In the genomic region with DNA sequence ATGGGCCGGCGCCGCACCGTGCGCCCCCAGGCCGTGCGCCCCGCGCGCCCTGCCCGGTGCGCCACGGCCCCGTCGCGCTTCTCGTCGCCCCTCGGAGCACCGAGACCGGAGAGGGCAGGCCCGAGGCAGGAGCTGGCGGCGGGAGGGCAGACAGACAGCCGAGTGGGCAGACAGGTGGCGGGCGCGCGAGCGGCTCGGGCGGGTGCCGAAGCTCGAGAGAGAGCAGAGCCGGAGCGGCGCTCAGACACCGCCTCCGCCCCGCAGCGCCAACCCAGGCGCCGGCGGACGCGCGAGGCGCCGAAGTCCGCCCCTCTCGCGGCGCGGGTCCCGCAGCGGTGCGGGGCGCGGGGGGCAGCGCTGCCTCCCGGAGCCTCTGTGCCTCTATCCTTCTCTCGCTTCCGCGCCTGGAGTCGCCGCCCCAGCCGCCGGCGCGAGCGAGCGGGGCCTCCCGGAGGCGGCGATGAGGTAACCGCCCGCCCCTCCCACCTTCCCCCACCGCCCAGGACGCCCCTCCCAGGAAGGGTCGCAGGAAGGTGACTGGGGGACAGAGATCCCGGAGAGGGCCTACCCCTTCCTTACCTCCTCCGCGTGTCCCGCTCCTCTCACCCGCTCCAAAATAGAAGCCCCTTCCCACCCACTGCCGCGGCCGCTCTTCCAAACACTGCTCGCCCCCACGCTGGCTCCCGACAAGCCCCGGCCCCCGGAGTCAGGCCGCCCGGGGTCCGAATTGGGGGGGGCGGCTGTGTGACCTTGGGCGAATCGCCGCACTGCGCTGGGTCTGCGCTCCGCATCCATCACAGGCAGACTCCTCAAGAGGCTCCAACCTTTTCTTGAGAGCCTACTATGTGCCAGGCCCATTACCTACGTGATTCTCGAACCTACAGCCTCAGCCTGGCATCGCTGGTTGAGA, we compare ENCODE assay signal across 9 cellular contexts. TPM values are rescaled to one million over a fixed set of nuclear protein-coding genes. Genes with fewer than 3 reads are reported as not detected.
DNase-seq lines count a peak whose midpoint lies in the region; ATAC-seq and TF ChIP-seq lines count a peak whose summit lies in the region.
"Had no signal": no experiment of that assay in that cellular context is flagged by ENCODE, and none has a peak within 500 bp of the region (broad histone marks: within the 10 kb centered on the region; RNA-seq: fewer than 3 reads in every experiment).

A gene with protein sequence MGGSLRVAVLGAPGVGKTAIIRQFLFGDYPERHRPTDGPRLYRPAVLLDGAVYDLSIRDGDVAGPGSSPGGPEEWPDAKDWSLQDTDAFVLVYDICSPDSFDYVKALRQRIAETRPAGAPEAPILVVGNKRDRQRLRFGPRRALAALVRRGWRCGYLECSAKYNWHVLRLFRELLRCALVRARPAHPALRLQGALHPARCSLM (minus strand): TSS at position 412 of the 910 bp plus-strand sequence. CDS start 451 bp downstream, outside the sequence.

- POLR2A ChIA-PET in PC-3 (lab: Charles Lee; ENCODE audit: unreplicated experiment): no interaction called here

- no peak within 1 kb of the TSS for H3K9ac ChIP-seq in PC-3 (ENCODE audit: low read length)

- no peak for TF ChIP-seq CTCF in GM10266 (IDR thresholded peaks at IDR 0.05; ENCODE audit: control insufficient read depth, insufficient read depth, low read depth, missing control alignments)
- TF ChIP-seq CTCF in PC-3 (conservative IDR thresholded peaks at IDR 0.05; ENCODE audit: low read depth, low read length): no peak
- TF ChIP-seq CTCF in epithelial cell of esophagus (IDR thresholded peaks at IDR 0.05; ENCODE audit: insufficient read depth, low read depth, low read length, missing control alignments): no peak
- TF ChIP-seq CTCF in prostate gland (IDR thresholded peaks at IDR 0.05): no peak

- H3K27ac ChIP-seq in PC-3 (ENCODE audit: low read length) (no peak within 1 kb of the TSS), prostate gland (no peak within 1 kb of the TSS)

- peak; percentile 71 for DNase-seq in GM10266 (ENCODE audit: extremely low spot score)
- no peak for DNase-seq in PC-3
- peak; percentile 23 for DNase-seq in epithelial cell of esophagus (ENCODE audit: low read depth)
- no peak for DNase-seq in prostate gland (ENCODE audit: low spot score)
- no peak for DNase-seq in NCI-H1436 (lab: John Stamatoyannopoulos, UW)
- DNase-seq in GM19240 (ENCODE audit: insufficient read length, low spot score): no peak
- DNase-seq: activated CD4-positive, CD25-positive, alpha-beta regulatory T cell had no signal

- H2AFZ ChIP-seq in PC-3 (ENCODE audit: low read length): peak within 1 kb of the TSS; percentile 55; the same call in 1 of the 2 replicates

- no peaks in the 10 kb centered on the region for H3F3A ChIP-seq in PC-3 (ENCODE audit: low read length, unreplicated experiment)

- H3K27me3 ChIP-seq in PC-3 (ENCODE audit: low read length): peaks cover 5% of the 10 kb centered on the region; the same call in 1 of the 2 replicates
- H3K27me3 ChIP-seq in prostate gland (replicated peaks; ENCODE audit: insufficient read depth): no peaks in the 10 kb centered on the region

- H3K36me3 ChIP-seq in PC-3 (ENCODE audit: low read depth, low read length) (no peaks in the 10 kb centered on the region), prostate gland (no peaks in the 10 kb centered on the region)

- no peaks in the 10 kb centered on the region for H4K20me1 ChIP-seq in PC-3 (ENCODE audit: low read length)

- WGBS in prostate gland: 8% methylated on average over 103 of the region's 106 CpGs

- H3K4me1 ChIP-seq in PC-3 (ENCODE audit: insufficient read depth, low read length) (peaks cover 14% of the 10 kb centered on the region), prostate gland (replicated peaks) (peaks cover 19% of the 10 kb centered on the region)

- H3K9me2 ChIP-seq in PC-3 (replicated peaks; ENCODE audit: low read length): no peaks in the 10 kb centered on the region

- no peak for TF ChIP-seq POLR2A in prostate gland (IDR thresholded peaks at IDR 0.05)

- CTCF ChIA-PET in PC-3 (lab: Charles Lee): no interaction called here

- intact Hi-C loops in PC-3 (cut with micrococcal nuclease): no loop called here
- intact Hi-C loops in prostate gland (cut with DNase I): no loop called here

- H3K9me3 ChIP-seq in PC-3 (ENCODE audit: low read length) (no peaks in the 10 kb centered on the region), prostate gland (no peaks in the 10 kb centered on the region)

- no TSS peak for BruUV-seq in PC-3 (replicated peaks; lab: Mats Ljungman, UMichigan)

- no peak for ATAC-seq in PC-3
- no peak for ATAC-seq in HG02623 (IDR thresholded peaks at IDR 0.05; ENCODE audit: unreplicated experiment)
- no peak for ATAC-seq in HG03159 (IDR thresholded peaks at IDR 0.05; ENCODE audit: unreplicated experiment)

- peaks cover under 1% of the 10 kb centered on the region; the same call in 1 of the 2 replicates for H3K79me2 ChIP-seq in PC-3 (ENCODE audit: low read length)

- peak within 1 kb of the TSS; percentile 74 for H3K4me2 ChIP-seq in PC-3 (ENCODE audit: low read length)

- H3K4me3 ChIP-seq in PC-3 (ENCODE audit: low read length) (peak within 1 kb of the TSS; percentile 51; the same call in 1 of the 2 replicates), epithelial cell of esophagus (ENCODE audit: low read length) (no peak within 1 kb of the TSS), prostate gland (peak within 1 kb of the TSS; percentile 18 to 35)

RNA-seq across cellular contexts. Expression of the gene that starts here (rescaled TPM):
- total RNA-seq in PC-3 (2014; rRNA removed): 1.4 TPM in 1 of 2 replicates, not detected in the other
- total RNA-seq in prostate gland: 10 to 100 TPM in 1 of 2 donors, 1 to 10 TPM in 1; 9.2 to 15.1 TPM

Comparison
In these comparisons a context has a peak if more than half of its experiments do, and no peak if none do; other contexts are left out.
1. DNase-seq: peak in GM10266 (single experiment) and epithelial cell of esophagus (single experiment); none in PC-3 (single experiment), prostate gland (single experiment), NCI-H1436 (single experiment) and GM19240 (single experiment).